Comparison of ENCODE assay signal across 33 cellular contexts in the genomic region with DNA sequence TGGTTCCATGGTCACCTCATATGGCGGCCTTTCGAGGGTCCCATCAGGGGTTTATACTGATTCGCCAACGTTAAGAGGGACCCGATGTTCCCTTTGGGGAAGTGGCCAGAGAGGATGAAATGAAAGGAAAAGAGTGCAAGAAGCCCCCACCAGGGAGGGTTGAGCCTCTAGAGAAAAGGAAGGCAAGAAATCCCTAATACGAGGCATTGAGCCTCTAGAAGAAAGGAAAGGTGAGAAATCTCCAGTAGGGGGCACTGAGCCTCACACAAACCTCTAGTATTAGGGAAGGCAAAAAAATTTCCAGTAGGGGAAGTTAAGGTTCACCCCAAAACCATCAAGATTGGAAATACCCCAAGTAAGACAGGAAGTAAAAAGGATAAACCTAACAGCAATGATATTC. TPM values are rescaled to one million over a fixed set of nuclear protein-coding genes. Genes with fewer than 3 reads are reported as not detected.
A peak's percentile ranks its signal among the peaks of the same experiment; 100 is the strongest.
DNase-seq lines count a peak whose midpoint lies in the region; ATAC-seq and TF ChIP-seq lines count a peak whose summit lies in the region.
"Had no signal": no experiment of that assay in that cellular context is flagged by ENCODE, and none has a peak within 500 bp of the region (broad histone marks: within the 10 kb centered on the region; RNA-seq: fewer than 3 reads in every experiment).

No MANE protein-coding gene starts in this region.

- H3F3A ChIP-seq in GM23338 (replicated peaks; ENCODE audit: low read depth), result no peaks in the 10 kb centered on the region

- no peak overlapping the region for H3K4me2 ChIP-seq in GM23338

- H3K36me3 Mint-ChIP-seq in GM23338 (ENCODE audit: low read depth), result peaks cover 17% of the 10 kb centered on the region; the same call in 2 of the 3 replicates
- peaks cover 3% of the 10 kb centered on the region for H3K36me3 Mint-ChIP-seq in activated T-helper 2 cell treated with anti-CD3 and anti-CD28 coated beads, Interferon-gamma antibody, Interleukin-2, Interleukin-4, amounts not matched to agents 10 μg/mL and 5 μg/mL and 100 μg/mL, durations not matched to agents 14 hours and 24 hours and 36 hours (ENCODE audit: low read depth)

- H3K4me1 ChIP-seq in GM23338 (ENCODE audit: insufficient read depth), result no peaks in the 10 kb centered on the region
- H3K4me1 ChIP-seq: gastrocnemius medialis, psoas muscle, uterus had no signal

- peaks cover 55% of the 10 kb centered on the region for H3K9me3 Mint-ChIP-seq in GM23338
- H3K9me3 Mint-ChIP-seq in activated T-helper 2 cell treated with anti-CD3 and anti-CD28 coated beads, Interferon-gamma antibody, Interleukin-2, Interleukin-4, amounts not matched to agents 10 μg/mL and 5 μg/mL and 100 μg/mL, durations not matched to agents 14 hours and 24 hours and 36 hours, result peaks cover 40% of the 10 kb centered on the region

- no peaks in the 10 kb centered on the region for H3K9me2 ChIP-seq in GM23338 (ENCODE audit: insufficient read depth)

- no peak overlapping the region for H3K27ac Mint-ChIP-seq in GM23338
- H3K27ac Mint-ChIP-seq in activated T-helper 2 cell treated with anti-CD3 and anti-CD28 coated beads, Interferon-gamma antibody, Interleukin-2, Interleukin-4, amounts not matched to agents 10 μg/mL and 5 μg/mL and 100 μg/mL, durations not matched to agents 14 hours and 24 hours and 36 hours, result no peak overlapping the region
- H3K27ac Mint-ChIP-seq: activated CD4-positive, alpha-beta T cell treated with anti-CD3 and anti-CD28 coated beads for 36 hours; activated naive CD8-positive, alpha-beta T cell treated with anti-CD3 and anti-CD28 coated beads for 36 hours; CD4-positive, alpha-beta memory T cell; dendritic cell treated with granulocyte-macrophage colony-stimulating factor and Interleukin-4, amounts not matched to agents 40 ng/mL and 50 ng/mL, for 4 days; stimulated activated naive CD8-positive, alpha-beta T cell treated with anti-CD3 and anti-CD28 coated beads, Interleukin-15, Interleukin-2, amounts not matched to agents 100 ng/mL and 50 ng/mL, for 24 hours; T-helper 17 cell had no signal

- no peak overlapping the region for H3K4me3 ChIP-seq in GM23338
- H3K4me3 ChIP-seq: gastrocnemius medialis, GM12878, psoas muscle, SJSA1, thoracic aorta, uterus had no signal

- no peaks in the 10 kb centered on the region for H3K79me2 ChIP-seq in GM23338 (replicated peaks; ENCODE audit: insufficient read depth)

- no peak overlapping the region; the same call in 2 of the 3 replicates for H3K4me3 Mint-ChIP-seq in GM23338
- no peak overlapping the region for H3K4me3 Mint-ChIP-seq in activated T-helper 2 cell treated with anti-CD3 and anti-CD28 coated beads, Interferon-gamma antibody, Interleukin-2, Interleukin-4, amounts not matched to agents 10 μg/mL and 5 μg/mL and 100 μg/mL, durations not matched to agents 14 hours and 24 hours and 36 hours (ENCODE audit: low read depth)
- H3K4me3 Mint-ChIP-seq: activated CD4-positive, alpha-beta T cell treated with anti-CD3 and anti-CD28 coated beads for 36 hours; activated naive CD8-positive, alpha-beta T cell treated with anti-CD3 and anti-CD28 coated beads for 36 hours; CD4-positive, alpha-beta memory T cell; dendritic cell treated with granulocyte-macrophage colony-stimulating factor and Interleukin-4, amounts not matched to agents 40 ng/mL and 50 ng/mL, for 4 days; stimulated activated naive CD8-positive, alpha-beta T cell treated with anti-CD3 and anti-CD28 coated beads, Interleukin-15, Interleukin-2, amounts not matched to agents 100 ng/mL and 50 ng/mL, for 24 hours; T-helper 17 cell had no signal

- intact Hi-C loops in activated T-helper 2 cell treated with anti-CD3 and anti-CD28 coated beads, Interferon-gamma antibody, Interleukin-2, Interleukin-4, amounts not matched to agents 10 μg/mL and 5 μg/mL and 100 μg/mL, durations not matched to agents 14 hours and 24 hours and 36 hours (cut with micrococcal nuclease), result no loop called here

- H2AFZ ChIP-seq in GM23338, result no peak overlapping the region

- no peaks in the 10 kb centered on the region for H4K20me1 ChIP-seq in GM23338 (replicated peaks; ENCODE audit: insufficient read depth)

- ATAC-seq in GM23338, result no peak
- ATAC-seq in HG03135 (IDR thresholded peaks at IDR 0.05; ENCODE audit: unreplicated experiment), result no peak
- ATAC-seq: activated CD4-positive, alpha-beta T cell treated with anti-CD3 and anti-CD28 coated beads for 36 hours; gastrocnemius medialis; GM12878; HepG2; left lobe of liver; psoas muscle; T-helper 17 cell had no signal

- H3K27me3 ChIP-seq in GM23338 (ENCODE audit: insufficient read depth), result no peaks in the 10 kb centered on the region
- H3K27me3 ChIP-seq: gastrocnemius medialis, SJSA1, uterus had no signal

- no peaks in the 10 kb centered on the region for H3K27me3 Mint-ChIP-seq in GM23338 (ENCODE audit: insufficient read depth, low read depth, poor library complexity)
- no peaks in the 10 kb centered on the region for H3K27me3 Mint-ChIP-seq in activated T-helper 2 cell treated with anti-CD3 and anti-CD28 coated beads, Interferon-gamma antibody, Interleukin-2, Interleukin-4, amounts not matched to agents 10 μg/mL and 5 μg/mL and 100 μg/mL, durations not matched to agents 14 hours and 24 hours and 36 hours (ENCODE audit: low read depth)
- H3K27me3 Mint-ChIP-seq: activated CD4-positive, alpha-beta T cell treated with anti-CD3 and anti-CD28 coated beads for 36 hours had no signal

- peaks cover 10% of the 10 kb centered on the region; the same call in 1 of the 2 replicates for H3K36me3 ChIP-seq in GM23338 (ENCODE audit: insufficient read depth)
- H3K36me3 ChIP-seq: gastrocnemius medialis, SJSA1, thoracic aorta, uterus had no signal

- TF ChIP-seq CTCF in C4-2B (conservative IDR thresholded peaks at IDR 0.05), result 0 out of 2 replicates have a peak, but pooled peaks have one; percentile 5
- peak; percentile 39 to 44 for TF ChIP-seq CTCF in GM23338 (conservative IDR thresholded peaks at IDR 0.05; ENCODE audit: low read depth in 2 of 2)

- peak; percentile 35 for DNase-seq in GM23338 (ENCODE audit: low spot score)
- DNase-seq in SKM-1 (lab: John Stamatoyannopoulos, UW; ENCODE audit: unreplicated experiment), result peak; percentile 50
- DNase-seq in germinal center (ENCODE audit: low spot score), result peak; percentile 5
- DNase-seq in stimulated activated CD4-positive, alpha-beta T cell treated with anti-CD3 and anti-CD28 coated beads, Interleukin-4, amount 100 ng/mL, for 24 hours, result no peak
- no peak for DNase-seq in activated T-helper 2 cell treated with anti-CD3 and anti-CD28 coated beads, Interferon-gamma antibody, Interleukin-2, Interleukin-4, amounts not matched to agents 10 μg/mL and 5 μg/mL and 100 μg/mL, durations not matched to agents 14 hours and 24 hours and 36 hours (ENCODE audit: low spot score)
- DNase-seq in occipital lobe (lab: John Stamatoyannopoulos, UW), result no peak
- DNase-seq: activated CD4-positive, alpha-beta T cell treated with anti-CD3 and anti-CD28 coated beads for 36 hours; activated effector memory CD4-positive, alpha-beta T cell treated with anti-CD3 and anti-CD28 coated beads, Interleukin-2, amount 50 U/mL, for 16 hours; activated naive CD8-positive, alpha-beta T cell treated with anti-CD3 and anti-CD28 coated beads for 36 hours; activated T-cell treated with anti-CD3 and anti-CD28 coated beads for 4 hours; AML-193; caudate nucleus; CD4-positive, alpha-beta memory T cell; DMS153; gastrocnemius medialis; GF-D8; hypothalamus; NCI-H1092 treated with DMSO at 0.1 percent for 48 hours; NCI-H2029 treated with DMSO at 0.1 percent for 48 hours; NCI-H2227 treated with DMSO at 0.1 percent for 48 hours; psoas muscle; RPMI8226; T-helper 17 cell; uterus had no signal

- H3K27ac ChIP-seq in C4-2B, result no peak overlapping the region
- H3K27ac ChIP-seq in GM23338 (ENCODE audit: low read depth), result no peak overlapping the region
- H3K27ac ChIP-seq: gastrocnemius medialis, psoas muscle, SJSA1, thoracic aorta, uterus had no signal

- H3K4me1 Mint-ChIP-seq in GM23338, result no peaks in the 10 kb centered on the region
- H3K4me1 Mint-ChIP-seq in activated T-helper 2 cell treated with anti-CD3 and anti-CD28 coated beads, Interferon-gamma antibody, Interleukin-2, Interleukin-4, amounts not matched to agents 10 μg/mL and 5 μg/mL and 100 μg/mL, durations not matched to agents 14 hours and 24 hours and 36 hours (ENCODE audit: low read depth), result no peaks in the 10 kb centered on the region
- H3K4me1 Mint-ChIP-seq: activated CD4-positive, alpha-beta T cell treated with anti-CD3 and anti-CD28 coated beads for 36 hours; activated naive CD8-positive, alpha-beta T cell treated with anti-CD3 and anti-CD28 coated beads for 36 hours; CD4-positive, alpha-beta memory T cell; T-helper 17 cell had no signal

TF ChIP-seq in GM23338, 12 proteins besides CTCF, POLR2A, EP300 and RAD21:
- no peak for TF ChIP-seq POLR2AphosphoS5 (IDR thresholded peaks at IDR 0.05; ENCODE audit: low read depth)
- no peak for TF ChIP-seq JUNB (IDR thresholded peaks at IDR 0.05; ENCODE audit: unreplicated experiment)
TF ChIP-seq in GM23338: peak in this region for 0.

RNA-seq across cellular contexts. Expression of a gene that starts 9.8 kb away (rescaled TPM):
- 28.7 and 35.1 TPM in 2 replicates for total RNA-seq in GM23338 (2014; rRNA removed; shearing (Covaris generic))
- polyA plus RNA-seq in GM23338 (2016; fragmentation: Nextera tagmentation; extraction: Ambion mirVana), result 18.9 and 19.5 TPM in 2 replicates
- total RNA-seq in activated T-helper 2 cell treated with anti-CD3 and anti-CD28 coated beads, Interferon-gamma antibody, Interleukin-2, Interleukin-4, amounts not matched to agents 10 μg/mL and 5 μg/mL and 100 μg/mL, durations not matched to agents 14 hours and 24 hours and 36 hours, result 33.1 and 36.5 TPM in 2 replicates
- 5.9 TPM for total RNA-seq in occipital lobe

RNA-seq across cellular contexts. Expression of a gene that starts 53.4 kb away (rescaled TPM):
- 58.0 and 65.0 TPM in 2 replicates for total RNA-seq in GM23338 (2014; rRNA removed; shearing (Covaris generic))
- 11.5 and 17.1 TPM in 2 replicates for polyA plus RNA-seq in GM23338 (2016; fragmentation: Nextera tagmentation; extraction: Ambion mirVana)
- 72.4 and 74.7 TPM in 2 replicates for total RNA-seq in activated T-helper 2 cell treated with anti-CD3 and anti-CD28 coated beads, Interferon-gamma antibody, Interleukin-2, Interleukin-4, amounts not matched to agents 10 μg/mL and 5 μg/mL and 100 μg/mL, durations not matched to agents 14 hours and 24 hours and 36 hours
- 57.6 TPM for total RNA-seq in occipital lobe

Comparison
In these comparisons a context has a peak if more than half of its experiments do, and no peak if none do; other contexts are left out.
1. DNase-seq: peak in GM23338 (single experiment), SKM-1 (single experiment) and germinal center (single experiment); none in stimulated activated CD4-positive, alpha-beta T cell treated with anti-CD3 and anti-CD28 coated beads, Interleukin-4, amount 100 ng/mL, for 24 hours (single experiment), activated T-helper 2 cell treated with anti-CD3 and anti-CD28 coated beads, Interferon-gamma antibody, Interleukin-2, Interleukin-4, amounts not matched to agents 10 μg/mL and 5 μg/mL and 100 μg/mL, durations not matched to agents 14 hours and 24 hours and 36 hours (single experiment) and occipital lobe (single experiment).